ENCODE assay signal across 9 cellular contexts in genomic region chr2:233082222-233082933, GRCh38. TPM values are rescaled to one million over a fixed set of nuclear protein-coding genes. Genes with fewer than 3 reads are reported as not detected.
DNase-seq lines count a peak whose midpoint lies in the region; ATAC-seq lines count a peak whose summit lies in the region.
"Had no signal": no experiment of that assay in that cellular context is flagged by ENCODE, and none has a peak within 500 bp of the region (broad histone marks: within the 10 kb centered on the region; RNA-seq: fewer than 3 reads in every experiment).

No MANE protein-coding gene starts in this region.

- no peak overlapping the region for H3K4ac ChIP-seq in neuronal stem cell (ENCODE audit: low read length)

- H2BK5ac ChIP-seq in neuronal stem cell (ENCODE audit: low read length): no peak overlapping the region

- no CpG with 5 or more reads among the region's 11 CpGs for WGBS in neuronal stem cell (ENCODE audit: extremely low coverage in 2 of 2, insufficient read length in 2 of 2, insufficient replicate concordance in 1 of 2), 2 donors

- H2BK12ac ChIP-seq in neuronal stem cell (ENCODE audit: low read length): no peak overlapping the region

- no peak for DNase-seq in CD8-positive, alpha-beta memory T cell
- no peak for DNase-seq in neuronal stem cell (ENCODE audit: low spot score)
- DNase-seq in activated gamma-delta T cell treated with Interleukin-2 at 50 U/mL for 16 hours: no peak
- DNase-seq in cerebellum (ENCODE audit: low spot score): no peak

- peaks cover 95% of the 10 kb centered on the region for H3K4me1 ChIP-seq in CD8-positive, alpha-beta memory T cell (ENCODE audit: insufficient read depth, low read length)
- H3K4me1 ChIP-seq in subcutaneous abdominal adipose tissue (ENCODE audit: control insufficient read depth in 5 of 5, insufficient read depth in 5 of 5, low read length in 5 of 5) (peaks cover 6 to 80% (median 45%) of the 10 kb centered on the region in 5 donors), neuronal stem cell (ENCODE audit: control insufficient read depth in 2 of 2, insufficient read depth in 1 of 2, low read depth in 1 of 2, low read length in 2 of 2) (peaks cover 0 to 14% of the 10 kb centered on the region in 2 donors)

- H4K8ac ChIP-seq in neuronal stem cell (ENCODE audit: low read depth, low read length): no peak overlapping the region

- peaks cover 4 to 60% (median 25%) of the 10 kb centered on the region in 3 donors for H3K36me3 Mint-ChIP-seq in CD8-positive, alpha-beta memory T cell
- peaks cover 23% of the 10 kb centered on the region for H3K36me3 Mint-ChIP-seq in activated naive CD8-positive, alpha-beta T cell

- H3K18ac ChIP-seq in neuronal stem cell (ENCODE audit: low read length): no peak overlapping the region

- H3K23ac ChIP-seq in neuronal stem cell (ENCODE audit: low read depth, low read length, poor library complexity): no peak overlapping the region

- no peaks in the 10 kb centered on the region for H3K36me3 ChIP-seq in CD8-positive, alpha-beta memory T cell (ENCODE audit: insufficient read depth, low read length)
- peaks cover 0 to 12% (median 8%) of the 10 kb centered on the region in 5 donors for H3K36me3 ChIP-seq in subcutaneous abdominal adipose tissue (ENCODE audit: control insufficient read depth in 5 of 5, insufficient read depth in 5 of 5, low read length in 5 of 5)
- H3K36me3 ChIP-seq in neuronal stem cell (replicated peaks in 1 of 2; ENCODE audit: control insufficient read depth in 2 of 2, insufficient read depth in 2 of 2, low read length in 2 of 2): no peaks in the 10 kb centered on the region

- no peak overlapping the region for H3K14ac ChIP-seq in neuronal stem cell (ENCODE audit: low read length)

- peak overlapping the region; percentile 66 for H3K27ac ChIP-seq in CD8-positive, alpha-beta memory T cell (ENCODE audit: low read depth, low read length)
- H3K27ac ChIP-seq in subcutaneous abdominal adipose tissue (ENCODE audit: low read depth, low read length): peak overlapping the region; percentile 77
- no peak overlapping the region for H3K27ac ChIP-seq in neuronal stem cell (replicated peaks; ENCODE audit: low read length)

- POLR2A ChIA-PET in CD8-positive, alpha-beta memory T cell (lab: Charles Lee): interaction anchor here (0.6 to 4.6 kb wide), 3 partner anchors 11 to 52 kb away, joined by 3 to 43 read pairs (median 5); partner anchors contain the start of gene INPP5D

- ATAC-seq in GM19395 (IDR thresholded peaks at IDR 0.05; ENCODE audit: unreplicated experiment) (peak; percentile 47), HG03432 (IDR thresholded peaks at IDR 0.05; ENCODE audit: unreplicated experiment) (peak; percentile 49)

- no peak overlapping the region for H2BK120ac ChIP-seq in neuronal stem cell (ENCODE audit: low read depth, low read length)

- H3K4me3 Mint-ChIP-seq in CD8-positive, alpha-beta memory T cell: peak overlapping the region; percentile 80 to 91 (median 84)
- peak overlapping the region; percentile 58 for H3K4me3 Mint-ChIP-seq in activated naive CD8-positive, alpha-beta T cell

- no peaks in the 10 kb centered on the region for H3K27me3 Mint-ChIP-seq in CD8-positive, alpha-beta memory T cell
- no peaks in the 10 kb centered on the region for H3K27me3 Mint-ChIP-seq in activated naive CD8-positive, alpha-beta T cell

- no peaks in the 10 kb centered on the region for H3K9me3 Mint-ChIP-seq in CD8-positive, alpha-beta memory T cell
- H3K9me3 Mint-ChIP-seq in activated naive CD8-positive, alpha-beta T cell (ENCODE audit: low read depth): no peaks in the 10 kb centered on the region

- no peaks in the 10 kb centered on the region for H3K79me1 ChIP-seq in neuronal stem cell (ENCODE audit: low read depth, low read length)

- H3K27ac Mint-ChIP-seq in CD8-positive, alpha-beta memory T cell: peak overlapping the region; percentile 95 to 99 (median 98)
- H3K27ac Mint-ChIP-seq in activated naive CD8-positive, alpha-beta T cell: peak overlapping the region; percentile 84

- H3K9me3 ChIP-seq in CD8-positive, alpha-beta memory T cell (ENCODE audit: low read length): no peaks in the 10 kb centered on the region
- H3K9me3 ChIP-seq in subcutaneous abdominal adipose tissue (ENCODE audit: control insufficient read depth in 5 of 5, low read length in 5 of 5): no peaks in the 10 kb centered on the region
- H3K9me3 ChIP-seq in neuronal stem cell (replicated peaks in 1 of 2; ENCODE audit: control insufficient read depth in 2 of 2, insufficient read depth in 1 of 2, low read depth in 1 of 2, low read length in 2 of 2): no peaks in the 10 kb centered on the region

- no peak overlapping the region for H2BK15ac ChIP-seq in neuronal stem cell (ENCODE audit: low read length)

- CTCF ChIA-PET in CD8-positive, alpha-beta memory T cell (lab: Charles Lee): interaction anchor here (0.8 to 3.9 kb wide), 4 partner anchors 17 to 30 kb away, joined by 3 to 27 read pairs (median 10); partner anchors contain the start of gene INPP5D

- H3K9ac ChIP-seq in subcutaneous abdominal adipose tissue (ENCODE audit: low read length in 5 of 5): peak overlapping the region in 1 of 5 donors; percentile 39
- H3K9ac ChIP-seq in neuronal stem cell (ENCODE audit: low read depth, low read length, poor library complexity): no peak overlapping the region

- H2AK5ac ChIP-seq in neuronal stem cell (ENCODE audit: low read depth, low read length): no peak overlapping the region

- H3K4me3 ChIP-seq in CD8-positive, alpha-beta memory T cell (ENCODE audit: low read length): peak overlapping the region; percentile 35
- H3K4me3 ChIP-seq in subcutaneous abdominal adipose tissue (ENCODE audit: low read depth in 1 of 5, low read length in 5 of 5) (no peak overlapping the region), neuronal stem cell (ENCODE audit: low read length in 2 of 2) (no peak overlapping the region)

- H4K91ac ChIP-seq in neuronal stem cell (ENCODE audit: low read depth, low read length, poor library complexity): no peak overlapping the region

- peaks cover 92 to 98% (median 97%) of the 10 kb centered on the region in 3 donors for H3K4me1 Mint-ChIP-seq in CD8-positive, alpha-beta memory T cell
- H3K4me1 Mint-ChIP-seq in activated naive CD8-positive, alpha-beta T cell (ENCODE audit: low read depth): peaks cover 89% of the 10 kb centered on the region

- no peak overlapping the region for H2AFZ ChIP-seq in neuronal stem cell (ENCODE audit: low read length)

- no peaks in the 10 kb centered on the region for H3K27me3 ChIP-seq in CD8-positive, alpha-beta memory T cell (ENCODE audit: insufficient read depth, low read length, poor library complexity, severe bottlenecking)
- H3K27me3 ChIP-seq in subcutaneous abdominal adipose tissue (ENCODE audit: control insufficient read depth in 5 of 5, insufficient read depth in 4 of 5, low read length in 5 of 5) (no peaks in the 10 kb centered on the region), neuronal stem cell (ENCODE audit: control insufficient read depth in 3 of 3, insufficient read depth in 3 of 3, low read depth in 1 of 3, low read length in 3 of 3) (peaks cover 0 to 11% (median 0%) of the 10 kb centered on the region in 3 experiments)

- H3K4me2 ChIP-seq in neuronal stem cell (ENCODE audit: insufficient read depth, low read length, poor library complexity, severe bottlenecking): no peak overlapping the region

RNA-seq across cellular contexts. Expression of gene INPP5D, which starts 22.2 kb away (rescaled TPM):
- total RNA-seq in CD8-positive, alpha-beta memory T cell: 10 to 100 TPM; 49.3 to 51.0 TPM
- 146 TPM for polyA plus RNA-seq in CD8-positive, alpha-beta memory T cell
- 4.5 TPM for polyA plus RNA-seq in neuronal stem cell (2013, experiment 1 of 2)
- polyA plus RNA-seq in neuronal stem cell (2013, experiment 2 of 2): 4.4 TPM
- total RNA-seq in cerebellum: 4.9 TPM
- polyA plus RNA-seq: neural cell had no signal

RNA-seq across cellular contexts. Expression of gene NEU2, which starts 49.9 kb away (rescaled TPM):
- total RNA-seq in CD8-positive, alpha-beta memory T cell: not detected
- not detected for polyA plus RNA-seq in CD8-positive, alpha-beta memory T cell
- polyA plus RNA-seq in neuronal stem cell (2013, experiment 1 of 2): not detected
- polyA plus RNA-seq in neuronal stem cell (2013, experiment 2 of 2): not detected
- not detected for total RNA-seq in cerebellum
- polyA plus RNA-seq: neural cell had no signal
